8 cellular contexts compared by ENCODE assay signal in genomic region chr16:88265286-88265938, GRCh38.
DNase-seq lines count a peak whose midpoint lies in the region; ATAC-seq, FAIRE-seq and TF ChIP-seq lines count a peak whose summit lies in the region.
"Not testable (repeated sequence)": the region's sequence is repeated elsewhere in the genome, so short reads cannot be mapped to it uniquely, and the experiment has no call there.

No MANE protein-coding gene starts in this region.

- TF ChIP-seq POLR2A in A549 (IDR thresholded peaks at IDR 0.05; ENCODE audit: low read length); HCT116 (IDR thresholded peaks at IDR 0.05; ENCODE audit: borderline replicate concordance, extremely low read depth, insufficient read depth, insufficient read length): not testable (repeated sequence)

- H3K4me1 ChIP-seq in A549 (peaks cover 17% of the 10 kb centered on the region), HCT116 (ENCODE audit: control insufficient read depth in 1 of 2, insufficient read depth in 2 of 2, low read length in 2 of 2) (peaks cover 19 to 20% of the 10 kb centered on the region in 2 experiments)
- H3K4me1 ChIP-seq in Panc1 (ENCODE audit: control insufficient read depth, insufficient read depth, low read length); mucosa of descending colon (ENCODE audit: low read depth): not testable (repeated sequence)

- BruUV-seq in HCT116 (replicated peaks; lab: Mats Ljungman, UMichigan); Panc1 (replicated peaks; lab: Mats Ljungman, UMichigan): not testable (repeated sequence)

- WGBS in A549 (ENCODE audit: missing lambda C conversion rate), result 61% methylated on average over 21 of the region's 25 CpGs

- not testable (repeated sequence) for DNase-seq in A549 (ENCODE audit: low read depth in 1 of 2, low spot score in 1 of 2); GM18507 (ENCODE audit: extremely low spot score, insufficient read length, low read depth); HCT116 (ENCODE audit: low read depth, low spot score); Panc1 (ENCODE audit: low read depth, low spot score); bronchial epithelial cell (ENCODE audit: low read depth)
- DNase-seq in activated CD8-positive, alpha-beta memory T cell treated with anti-CD3 and anti-CD28 coated beads, Interleukin-2, amount 50 U/mL, for 4 hours, result peak; percentile 34
- DNase-seq in mucosa of descending colon, result peak in 1 of 3 donors; percentile 42

- in situ Hi-C loops in Panc1 (cut with HindIII; ENCODE audit: low pct_unique_long_range_greater_than_20kb, low sequenced_read_pairs), result not testable (repeated sequence)

- TF ChIP-seq RAD21 in A549 (conservative IDR thresholded peaks at IDR 0.05 in 1 of 2, IDR thresholded peaks at IDR 0.05 in 1 of 2); HCT116 (IDR thresholded peaks at IDR 0.05; ENCODE audit: low read depth): not testable (repeated sequence)

- H3K9me2 ChIP-seq in HCT116 (ENCODE audit: insufficient read depth), result not testable (repeated sequence)

- POLR2A ChIA-PET in A549 (lab: Yijun Ruan, JAX); Panc1 (lab: Charles Lee): not testable (repeated sequence)
- POLR2A ChIA-PET in HCT116 (lab: Charles Lee), result interaction anchor here (1.1 kb wide), 1 partner anchor 8 kb away, joined by 4 read pairs; no protein-coding TSS in a partner anchor

- CTCF ChIA-PET in A549 (lab: Yijun Ruan, JAX); Panc1 (lab: Charles Lee): not testable (repeated sequence)
- CTCF ChIA-PET in HCT116 (lab: Charles Lee), result interaction anchor here (1.6 kb wide), 1 partner anchor 22 kb away, joined by 3 read pairs; no protein-coding TSS in a partner anchor

- H3K4me3 ChIP-seq in A549; Panc1 (ENCODE audit: low read depth in 2 of 2, low read length in 2 of 2); bronchial epithelial cell (ENCODE audit: low read depth, low read length); mucosa of descending colon: not testable (repeated sequence)
- H3K4me3 ChIP-seq in HCT116 (replicated peaks in 1 of 2; ENCODE audit: low read depth in 1 of 2, low read length in 2 of 2), result peak overlapping the region in 1 of 2 experiments; percentile 50; a peak in 2 of 4 replicates

- H3K4me2 ChIP-seq in A549, result peak overlapping the region; percentile 78
- peak overlapping the region; percentile 91 for H3K4me2 ChIP-seq in HCT116 (ENCODE audit: low read length)

- not testable (repeated sequence) for H4K20me1 ChIP-seq in HCT116 (ENCODE audit: insufficient read depth)

- not testable (repeated sequence) for H3K79me2 ChIP-seq in HCT116 (ENCODE audit: insufficient read depth, low read length)

- H3K9me3 ChIP-seq in A549; HCT116 (ENCODE audit: control insufficient read depth in 1 of 2, insufficient read depth in 1 of 2, low read depth in 1 of 2, low read length in 2 of 2); Panc1 (ENCODE audit: control insufficient read depth, insufficient read depth, low read depth, low read length); mucosa of descending colon: not testable (repeated sequence)

- peaks cover 25% of the 10 kb centered on the region for H3K36me3 Mint-ChIP-seq in stimulated activated memory B cell treated with anti-CD40 and anti-IgM and Interleukin-4, amounts not matched to agents 10 μg/mL and 1 μg/mL and 100 μg/mL, for 72 hours

- ATAC-seq in A549, result peak in 1 of 2 experiments; percentile 54; a peak in 2 of 6 replicates
- peak; percentile 39; the same call in 1 of the 2 replicates for ATAC-seq in HCT116
- peak; percentile 54 for ATAC-seq in Panc1
- peak; percentile 5 for ATAC-seq in mucosa of descending colon
- ATAC-seq in stimulated activated memory B cell treated with anti-CD40 and anti-IgM and Interleukin-4, amounts not matched to agents 10 μg/mL and 1 μg/mL and 100 μg/mL, for 72 hours, result peak; percentile 68

- intact Hi-C loops in HCT116 (cut with micrococcal nuclease); Panc1 (cut with micrococcal nuclease; ENCODE audit: unreplicated experiment); mucosa of descending colon (cut with DNase I, micrococcal nuclease): not testable (repeated sequence)

- H3K36me3 ChIP-seq in HCT116 (ENCODE audit: control insufficient read depth in 1 of 2, insufficient read depth in 2 of 2, low read length in 2 of 2); Panc1 (ENCODE audit: control insufficient read depth, insufficient read depth, low read length); bronchial epithelial cell (ENCODE audit: control insufficient read depth, insufficient read depth, low read length); mucosa of descending colon (ENCODE audit: low read depth): not testable (repeated sequence)

- not testable (repeated sequence) for H3K27me3 ChIP-seq in HCT116 (ENCODE audit: insufficient read depth, low read length); Panc1 (ENCODE audit: control insufficient read depth, insufficient read depth, low read length); bronchial epithelial cell (ENCODE audit: control insufficient read depth, insufficient read depth, low read length)

- H3K27ac Mint-ChIP-seq in stimulated activated memory B cell treated with anti-CD40 and anti-IgM and Interleukin-4, amounts not matched to agents 10 μg/mL and 1 μg/mL and 100 μg/mL, for 72 hours, result peak overlapping the region; percentile 90

- not testable (repeated sequence) for TF ChIP-seq EP300 in A549 (IDR thresholded peaks at IDR 0.05)

- H3K9me3 Mint-ChIP-seq in stimulated activated memory B cell treated with anti-CD40 and anti-IgM and Interleukin-4, amounts not matched to agents 10 μg/mL and 1 μg/mL and 100 μg/mL, for 72 hours, result not testable (repeated sequence)

- not testable (repeated sequence) for H2AFZ ChIP-seq in HCT116 (ENCODE audit: low read depth, low read length, poor library complexity, severe bottlenecking)

- TF ChIP-seq CTCF in A549 (IDR thresholded peaks at IDR 0.05); HCT116 (IDR thresholded peaks at IDR 0.05 in 2 of 3, conservative IDR thresholded peaks at IDR 0.05 in 1 of 3; ENCODE audit: borderline replicate concordance in 1 of 3, insufficient read depth in 1 of 3, low read depth in 2 of 3, low read length in 2 of 3); Panc1 (IDR thresholded peaks at IDR 0.05); bronchial epithelial cell (IDR thresholded peaks at IDR 0.05; ENCODE audit: insufficient read depth, low read length, severe bottlenecking); mucosa of descending colon (IDR thresholded peaks at IDR 0.05): not testable (repeated sequence)

- H3K27ac ChIP-seq in A549 (peak overlapping the region; percentile 79 to 95), HCT116 (ENCODE audit: low read depth, low read length) (peak overlapping the region; percentile 32; the same call in 1 of the 2 replicates), Panc1 (ENCODE audit: low read length) (peak overlapping the region; percentile 51; the same call in 1 of the 2 replicates)

- H3K4me3 Mint-ChIP-seq in stimulated activated memory B cell treated with anti-CD40 and anti-IgM and Interleukin-4, amounts not matched to agents 10 μg/mL and 1 μg/mL and 100 μg/mL, for 72 hours, result peak overlapping the region; percentile 54

- H3K9ac ChIP-seq in HCT116 (ENCODE audit: low read length), result peak overlapping the region; percentile 57

- RAD21 ChIA-PET in HCT116 (lab: Charles Lee; ENCODE audit: low non-redundant PET in 1 of 2, low total read pairs in 2 of 2, uncharacterized antibody in 2 of 2, unreplicated experiment in 2 of 2), result not testable (repeated sequence)

- not testable (repeated sequence) for FAIRE-seq in A549 (lab: Jason Lieb, UNC)
- FAIRE-seq in GM18507 (lab: Jason Lieb, UNC), result peak; percentile 54
- peak; percentile 28 for FAIRE-seq in bronchial epithelial cell (lab: Jason Lieb, UNC)

- H3K27me3 Mint-ChIP-seq in stimulated activated memory B cell treated with anti-CD40 and anti-IgM and Interleukin-4, amounts not matched to agents 10 μg/mL and 1 μg/mL and 100 μg/mL, for 72 hours, result peaks cover 71% of the 10 kb centered on the region

- peaks cover 49% of the 10 kb centered on the region for H3K4me1 Mint-ChIP-seq in stimulated activated memory B cell treated with anti-CD40 and anti-IgM and Interleukin-4, amounts not matched to agents 10 μg/mL and 1 μg/mL and 100 μg/mL, for 72 hours

TF ChIP-seq in A549, 52 proteins besides CTCF, POLR2A, EP300 and RAD21:
- TF ChIP-seq HOXB5 (CRISPR knock-in tag; IDR thresholded peaks at IDR 0.05) (peak; percentile 25; the same call in 1 of the 2 replicates), ATOH8 (CRISPR knock-in tag; IDR thresholded peaks at IDR 0.05; ENCODE audit: low read depth) (0 out of 2 replicates have a peak, but pooled peaks have one; percentile 18)

Comparison
In these comparisons a context has a peak if more than half of its experiments do, and no peak if none do; other contexts are left out.
1. H3K27ac ChIP-seq: peak in every context shown above with its lines; median percentile 87 in A549; 51 in Panc1; 32 in HCT116.